In genomic region chr3:150149651-150150051, GRCh38 we compare ENCODE assay signal across 12 cellular contexts.
DNase-seq lines count a peak whose midpoint lies in the region; ATAC-seq, FAIRE-seq and TF ChIP-seq lines count a peak whose summit lies in the region.
"Had no signal": no experiment of that assay in that cellular context is flagged by ENCODE, and none has a peak within 500 bp of the region (broad histone marks: within the 10 kb centered on the region; RNA-seq: fewer than 3 reads in every experiment).

No MANE protein-coding gene starts in this region.

- no peaks in the 10 kb centered on the region for H4K20me1 ChIP-seq in Karpas-422 (ENCODE audit: insufficient read depth, low read depth, low read length)

- POLR2A ChIA-PET in T-cell (lab: Charles Lee): interaction anchor here in 1 of 2 donors (0.6 kb wide), 1 partner anchor 278 kb away, joined by 4 read pairs; no protein-coding TSS in a partner anchor

- peaks cover 0 to 17% (median 2%) of the 10 kb centered on the region in 12 donors for H3K4me1 ChIP-seq in heart left ventricle
- H3K4me1 ChIP-seq in right atrium auricular region: peaks cover 0 to 6% of the 10 kb centered on the region in 2 donors
- H3K4me1 ChIP-seq in RWPE2 (ENCODE audit: insufficient read depth, poor library complexity, severe bottlenecking): peaks cover 32% of the 10 kb centered on the region
- H3K4me1 ChIP-seq in heart right ventricle: peaks cover 0 to 32% (median 10%) of the 10 kb centered on the region in 9 donors
- H3K4me1 ChIP-seq in Karpas-422 (ENCODE audit: low read length): peaks cover 24% of the 10 kb centered on the region
- H3K4me1 ChIP-seq: Caco-2 had no signal

- H3K9me2 ChIP-seq in Karpas-422 (replicated peaks; ENCODE audit: insufficient read depth, low read length): no peaks in the 10 kb centered on the region

- DNase-seq in heart left ventricle (peak in 1 of 5 donors; percentile 39), right atrium auricular region (ENCODE audit: low spot score) (no peak), RWPE2 (ENCODE audit: low spot score) (no peak), heart right ventricle (peak in 1 of 2 donors; percentile 20), Karpas-422 (no peak), T-cell (no peak), GM19239 (ENCODE audit: insufficient read length, low spot score) (no peak)
- DNase-seq in activated naive CD4-positive, alpha-beta T cell treated with anti-CD3 and anti-CD28 coated beads, Interleukin-2, amount 50 U/mL, for 72 hours (ENCODE audit: low spot score in 2 of 2): no peak
- DNase-seq: activated CD8-positive, alpha-beta memory T cell treated with anti-CD3 and anti-CD28 coated beads, Interleukin-2, amount 50 U/mL, for 4 hours had no signal

- no peak for FAIRE-seq in GM19239 (lab: Jason Lieb, UNC)
- FAIRE-seq: K562 had no signal

- H3K27ac Mint-ChIP-seq in activated naive CD4-positive, alpha-beta T cell treated with anti-CD3 and anti-CD28 coated beads, Interleukin-2, amount 50 U/mL, for 72 hours: no peak overlapping the region
- no peak overlapping the region for H3K27ac Mint-ChIP-seq in T-cell
- H3K27ac Mint-ChIP-seq: dendritic cell treated with granulocyte-macrophage colony-stimulating factor and Interleukin-4, amounts not matched to agents 40 ng/mL and 50 ng/mL, for 4 days had no signal

- TF ChIP-seq POLR2A in heart left ventricle (IDR thresholded peaks at IDR 0.05): no peak

- H3K27ac ChIP-seq in heart left ventricle (peak overlapping the region in 2 of 12 donors; percentile 27 to 33), right atrium auricular region (peak overlapping the region in 1 of 2 donors; percentile 37), RWPE2 (ENCODE audit: poor library complexity, severe bottlenecking) (peak overlapping the region; percentile 95), heart right ventricle (peak overlapping the region in 3 of 10 donors; percentile 7 to 36 (median 23)), Karpas-422 (ENCODE audit: low read length) (no peak overlapping the region)

- WGBS in heart left ventricle, 4 donors: 0 to 8% (median 0%) methylated on average over 1 of the region's 1 CpG
- 0% methylated on average over 1 of the region's 1 CpG for WGBS in heart right ventricle, 2 donors

- intact Hi-C loops in heart left ventricle (cut with DNase I): loop anchor here in 2 of 10 donors (1.0 to 5.0 kb wide), 2 partner anchors 19 to 1133 kb away; no protein-coding TSS in a partner anchor
- intact Hi-C loops in heart right ventricle (cut with DNase I): no loop called here

- H3K79me2 ChIP-seq in Karpas-422 (ENCODE audit: low read length): no peaks in the 10 kb centered on the region

- H3K4me2 ChIP-seq in Karpas-422 (ENCODE audit: low read depth, low read length, poor library complexity, severe bottlenecking): no peak overlapping the region

- H3K27me3 ChIP-seq in heart left ventricle (no peaks in the 10 kb centered on the region), right atrium auricular region (no peaks in the 10 kb centered on the region), RWPE2 (ENCODE audit: insufficient read depth, poor library complexity, severe bottlenecking) (no peaks in the 10 kb centered on the region), heart right ventricle (no peaks in the 10 kb centered on the region), Karpas-422 (ENCODE audit: low read length) (0 out of 2 replicates have a peak, but pooled peaks cover 2% of the 10 kb centered on the region)

- no peak overlapping the region for H2AFZ ChIP-seq in Karpas-422 (ENCODE audit: low read length)

- no peak overlapping the region for H3K9ac ChIP-seq in Karpas-422 (ENCODE audit: low read length)

- H3K9me3 ChIP-seq in heart left ventricle: peaks cover 0 to 7% (median 0%) of the 10 kb centered on the region in 12 donors
- no peaks in the 10 kb centered on the region for H3K9me3 ChIP-seq in right atrium auricular region
- H3K9me3 ChIP-seq in RWPE2 (ENCODE audit: severe bottlenecking): no peaks in the 10 kb centered on the region
- H3K9me3 ChIP-seq in heart right ventricle: peaks cover 0 to 9% (median 0%) of the 10 kb centered on the region in 11 donors
- no peaks in the 10 kb centered on the region for H3K9me3 ChIP-seq in Karpas-422 (ENCODE audit: low read length)
- H3K9me3 ChIP-seq: Caco-2 had no signal

- no peak overlapping the region for H3K4me3 ChIP-seq in heart left ventricle
- H3K4me3 ChIP-seq in right atrium auricular region: no peak overlapping the region
- H3K4me3 ChIP-seq in RWPE2 (ENCODE audit: severe bottlenecking): no peak overlapping the region
- no peak overlapping the region for H3K4me3 ChIP-seq in heart right ventricle
- no peak overlapping the region for H3K4me3 ChIP-seq in Karpas-422 (ENCODE audit: low read length)
- H3K4me3 ChIP-seq: K562 had no signal

- no peak overlapping the region for H3K4me3 Mint-ChIP-seq in T-cell
- H3K4me3 Mint-ChIP-seq: dendritic cell treated with granulocyte-macrophage colony-stimulating factor and Interleukin-4, amounts not matched to agents 40 ng/mL and 50 ng/mL, for 4 days had no signal

- ATAC-seq in heart left ventricle: peak; percentile 76 to 89 (median 88)
- ATAC-seq in RWPE2 (ENCODE audit: low read depth): peak; percentile 54; the same call in 2 of the 3 replicates
- peak; percentile 42 to 95 (median 75) for ATAC-seq in heart right ventricle
- ATAC-seq in activated naive CD4-positive, alpha-beta T cell treated with anti-CD3 and anti-CD28 coated beads, Interleukin-2, amount 50 U/mL, for 72 hours: no peak
- no peak for ATAC-seq in T-cell (replicated peaks in 1 of 4)
- ATAC-seq: K562 had no signal

- H3K4me1 Mint-ChIP-seq in T-cell: no peaks in the 10 kb centered on the region

- peaks cover 26 to 29% of the 10 kb centered on the region in 2 donors for H3K27me3 Mint-ChIP-seq in T-cell
- H3K27me3 Mint-ChIP-seq: dendritic cell treated with granulocyte-macrophage colony-stimulating factor and Interleukin-4, amounts not matched to agents 40 ng/mL and 50 ng/mL, for 4 days had no signal

- no peaks in the 10 kb centered on the region for H3K36me3 ChIP-seq in heart left ventricle
- H3K36me3 ChIP-seq in right atrium auricular region: no peaks in the 10 kb centered on the region
- H3K36me3 ChIP-seq in RWPE2 (ENCODE audit: low read depth): no peaks in the 10 kb centered on the region
- H3K36me3 ChIP-seq in heart right ventricle: no peaks in the 10 kb centered on the region
- H3K36me3 ChIP-seq in Karpas-422 (ENCODE audit: insufficient read depth, low read length): no peaks in the 10 kb centered on the region

- TF ChIP-seq CTCF in heart left ventricle (IDR thresholded peaks at IDR 0.05) (no peak), right atrium auricular region (IDR thresholded peaks at IDR 0.05) (no peak), RWPE2 (IDR thresholded peaks at IDR 0.05; ENCODE audit: poor library complexity, severe bottlenecking) (no peak), heart right ventricle (IDR thresholded peaks at IDR 0.05) (no peak)

- peaks cover 0 to under 1% of the 10 kb centered on the region in 2 donors for H3K9me3 Mint-ChIP-seq in activated naive CD4-positive, alpha-beta T cell treated with anti-CD3 and anti-CD28 coated beads, Interleukin-2, amount 50 U/mL, for 72 hours
- H3K9me3 Mint-ChIP-seq in T-cell: no peaks in the 10 kb centered on the region
- H3K9me3 Mint-ChIP-seq: dendritic cell treated with granulocyte-macrophage colony-stimulating factor and Interleukin-4, amounts not matched to agents 40 ng/mL and 50 ng/mL, for 4 days had no signal

- no peaks in the 10 kb centered on the region for H3K36me3 Mint-ChIP-seq in activated naive CD4-positive, alpha-beta T cell treated with anti-CD3 and anti-CD28 coated beads, Interleukin-2, amount 50 U/mL, for 72 hours
- no peaks in the 10 kb centered on the region for H3K36me3 Mint-ChIP-seq in T-cell

- CTCF ChIA-PET in T-cell (lab: Charles Lee): no interaction called here

Comparison
In these comparisons a context has a peak if more than half of its experiments do, and no peak if none do; other contexts are left out.
1. ATAC-seq: peak in heart left ventricle (4 of 4), RWPE2 (single experiment) and heart right ventricle (8 of 8); none in activated naive CD4-positive, alpha-beta T cell treated with anti-CD3 and anti-CD28 coated beads, Interleukin-2, amount 50 U/mL, for 72 hours (0 of 2) and T-cell (0 of 4).